ENCODE assay signal across 31 cellular contexts in the genomic region with DNA sequence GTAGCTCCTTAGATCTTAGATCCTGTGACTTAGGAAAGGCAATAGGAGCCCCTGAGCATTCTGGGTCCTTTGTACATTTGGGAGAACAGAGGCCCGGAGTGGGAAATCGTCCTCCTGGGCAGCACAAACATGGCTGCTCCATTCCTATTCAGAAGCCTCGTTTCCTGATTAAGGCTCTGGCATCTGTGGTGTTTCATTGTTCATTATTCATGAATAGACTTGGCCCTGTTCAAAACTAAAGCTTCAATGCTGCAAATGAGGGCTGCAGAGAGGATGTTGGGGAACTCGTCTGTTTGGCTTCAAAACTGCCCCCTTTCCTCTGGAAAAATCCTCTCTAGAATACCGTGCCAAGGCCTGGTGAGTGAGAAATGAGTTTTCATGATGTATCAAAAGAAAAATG. TPM values are rescaled to one million over a fixed set of nuclear protein-coding genes. Genes with fewer than 3 reads are reported as not detected.
"Had no signal": no experiment of that assay in that cellular context is flagged by ENCODE, and none has a peak within 500 bp of the region (broad histone marks: within the 10 kb centered on the region; RNA-seq: fewer than 3 reads in every experiment).

No MANE protein-coding gene starts in this region.

- H3K27ac ChIP-seq: body of pancreas, esophagus muscularis mucosa, sigmoid colon, uterus, VCaP had no signal

- ATAC-seq: activated CD8-positive, alpha-beta memory T cell treated with anti-CD3 and anti-CD28 coated beads, Interleukin-2, amount 10 ng/mL, durations not matched to agents 7 days and 5 days; activated CD8-positive, alpha-beta T cell treated with anti-CD3 and anti-CD28 coated beads for 36 hours; activated naive CD8-positive, alpha-beta T cell treated with anti-CD3 and anti-CD28 coated beads, Interleukin-2, amount 50 U/mL, for 24 hours; body of pancreas; effector memory CD8-positive, alpha-beta T cell; stimulated activated naive B cell treated with anti-CD40 and anti-IgM and Interleukin-4, amounts not matched to agents 10 μg/mL and 1 μg/mL and 100 μg/mL, for 72 hours; T-cell had no signal

- H3K4me2 ChIP-seq: smooth muscle cell had no signal

- H3K9me3 ChIP-seq: body of pancreas, esophagus muscularis mucosa, sigmoid colon, tibial nerve, uterus had no signal

- H3K4me3 Mint-ChIP-seq: activated CD4-positive, alpha-beta T cell treated with anti-CD3 and anti-CD28 coated beads, Interleukin-2, amount 10 ng/mL, durations not matched to agents 7 days and 5 days; activated CD8-positive, alpha-beta memory T cell treated with anti-CD3 and anti-CD28 coated beads, Interleukin-2, amount 10 ng/mL, durations not matched to agents 7 days and 5 days; activated CD8-positive, alpha-beta T cell treated with anti-CD3 and anti-CD28 coated beads for 36 hours; activated naive CD4-positive, alpha-beta T cell treated with anti-CD3 and anti-CD28 coated beads, Interleukin-2, amount 10 ng/mL, durations not matched to agents 7 days and 5 days; activated naive CD8-positive, alpha-beta T cell treated with anti-CD3 and anti-CD28 coated beads, Interleukin-2, amount 50 U/mL, for 24 hours; effector memory CD8-positive, alpha-beta T cell; memory B cell; nephron progenitor cell; stimulated activated naive B cell treated with anti-CD40 and anti-IgM and Interleukin-4, amounts not matched to agents 10 μg/mL and 1 μg/mL and 100 μg/mL, for 72 hours; T-cell; T-helper 2 cell treated with Interferon-gamma antibody and Interleukin-4, amounts not matched to agents 5 μg/mL and 100 μg/mL, for 36 hours had no signal

- H3K36me3 ChIP-seq: esophagus muscularis mucosa, sigmoid colon, tibial nerve, uterus had no signal

- H3K9me3 Mint-ChIP-seq: activated CD4-positive, alpha-beta T cell treated with anti-CD3 and anti-CD28 coated beads, Interleukin-2, amount 10 ng/mL, durations not matched to agents 7 days and 5 days; activated CD8-positive, alpha-beta T cell treated with anti-CD3 and anti-CD28 coated beads for 36 hours; activated naive CD4-positive, alpha-beta T cell treated with anti-CD3 and anti-CD28 coated beads, Interleukin-2, amount 10 ng/mL, durations not matched to agents 7 days and 5 days; activated naive CD8-positive, alpha-beta T cell treated with anti-CD3 and anti-CD28 coated beads, Interleukin-2, amount 50 U/mL, for 24 hours; effector memory CD8-positive, alpha-beta T cell; memory B cell; nephron progenitor cell; stimulated activated naive B cell treated with anti-CD40 and anti-IgM and Interleukin-4, amounts not matched to agents 10 μg/mL and 1 μg/mL and 100 μg/mL, for 72 hours; T-cell; T-helper 2 cell treated with Interferon-gamma antibody and Interleukin-4, amounts not matched to agents 5 μg/mL and 100 μg/mL, for 36 hours had no signal

- H3K27me3 ChIP-seq: body of pancreas, esophagus muscularis mucosa, sigmoid colon, tibial nerve, uterus had no signal

- H3K36me3 Mint-ChIP-seq: activated CD8-positive, alpha-beta memory T cell treated with anti-CD3 and anti-CD28 coated beads, Interleukin-2, amount 10 ng/mL, durations not matched to agents 7 days and 5 days; activated naive CD4-positive, alpha-beta T cell treated with anti-CD3 and anti-CD28 coated beads, Interleukin-2, amount 10 ng/mL, durations not matched to agents 7 days and 5 days; memory B cell; stimulated activated naive B cell treated with anti-CD40 and anti-IgM and Interleukin-4, amounts not matched to agents 10 μg/mL and 1 μg/mL and 100 μg/mL, for 72 hours; T-cell had no signal

- DNase-seq: activated CD4-positive, alpha-beta T cell treated with anti-CD3 and anti-CD28 coated beads, Interleukin-2, amount 10 ng/mL, durations not matched to agents 7 days and 5 days; activated CD4-positive, CD25-positive, alpha-beta regulatory T cell treated with anti-CD3 and anti-CD28 coated beads, Interleukin-2, amount 50 U/mL, for 72 hours; activated CD8-positive, alpha-beta memory T cell treated with anti-CD3 and anti-CD28 coated beads, Interleukin-2, amount 10 ng/mL, durations not matched to agents 7 days and 5 days; activated CD8-positive, alpha-beta T cell treated with anti-CD3 and anti-CD28 coated beads for 36 hours; activated effector memory CD4-positive, alpha-beta T cell treated with anti-CD3 and anti-CD28 coated beads, Interleukin-2, amount 50 U/mL, for 16 hours; activated naive CD4-positive, alpha-beta T cell treated with anti-CD3 and anti-CD28 coated beads, Interleukin-2, amount 10 ng/mL, durations not matched to agents 7 days and 5 days; activated naive CD8-positive, alpha-beta T cell treated with anti-CD3 and anti-CD28 coated beads, Interleukin-2, amount 50 U/mL, for 24 hours; activated T-cell treated with anti-CD3 and anti-CD28 coated beads for 4 hours; body of pancreas; effector memory CD8-positive, alpha-beta T cell; islet precursor cell; nephron progenitor cell; retina; sigmoid colon; stimulated activated CD4-positive, alpha-beta T cell treated with anti-CD3 and anti-CD28 coated beads, Interleukin-15, amount 100 ng/mL, for 24 hours; stimulated activated CD8-positive, alpha-beta memory T cell treated with anti-CD3 and anti-CD28 coated beads, Interleukin-4, amount 100 ng/mL, for 48 hours; stimulated activated naive B cell treated with anti-CD40 and anti-IgM and Interleukin-4, amounts not matched to agents 10 μg/mL and 1 μg/mL and 100 μg/mL, for 72 hours; T-cell; uterus had no signal

- H3K4me3 ChIP-seq: body of pancreas, esophagus muscularis mucosa, sigmoid colon, smooth muscle cell, tibial nerve, uterus had no signal

- H3K27ac Mint-ChIP-seq: activated CD4-positive, alpha-beta T cell treated with anti-CD3 and anti-CD28 coated beads, Interleukin-2, amount 10 ng/mL, durations not matched to agents 7 days and 5 days; activated CD8-positive, alpha-beta memory T cell treated with anti-CD3 and anti-CD28 coated beads, Interleukin-2, amount 10 ng/mL, durations not matched to agents 7 days and 5 days; activated CD8-positive, alpha-beta T cell treated with anti-CD3 and anti-CD28 coated beads for 36 hours; activated naive CD4-positive, alpha-beta T cell treated with anti-CD3 and anti-CD28 coated beads, Interleukin-2, amount 10 ng/mL, durations not matched to agents 7 days and 5 days; activated naive CD8-positive, alpha-beta T cell treated with anti-CD3 and anti-CD28 coated beads, Interleukin-2, amount 50 U/mL, for 24 hours; effector memory CD8-positive, alpha-beta T cell; memory B cell; nephron progenitor cell; stimulated activated naive B cell treated with anti-CD40 and anti-IgM and Interleukin-4, amounts not matched to agents 10 μg/mL and 1 μg/mL and 100 μg/mL, for 72 hours; T-cell; T-helper 2 cell treated with Interferon-gamma antibody and Interleukin-4, amounts not matched to agents 5 μg/mL and 100 μg/mL, for 36 hours had no signal

RNA-seq across cellular contexts. Expression of gene HTRA1, which starts 3.4 kb away (rescaled TPM):
- total RNA-seq: activated CD4-positive, alpha-beta T cell treated with anti-CD3 and anti-CD28 coated beads, Interleukin-2, amount 10 ng/mL, durations not matched to agents 7 days and 5 days; activated CD8-positive, alpha-beta memory T cell treated with anti-CD3 and anti-CD28 coated beads, Interleukin-2, amount 10 ng/mL, durations not matched to agents 7 days and 5 days; activated CD8-positive, alpha-beta T cell treated with anti-CD3 and anti-CD28 coated beads for 36 hours had no signal

RNA-seq across cellular contexts. Expression of gene ARMS2, which starts 3.5 kb away (rescaled TPM):
- total RNA-seq: activated CD4-positive, alpha-beta T cell treated with anti-CD3 and anti-CD28 coated beads, Interleukin-2, amount 10 ng/mL, durations not matched to agents 7 days and 5 days; activated CD8-positive, alpha-beta memory T cell treated with anti-CD3 and anti-CD28 coated beads, Interleukin-2, amount 10 ng/mL, durations not matched to agents 7 days and 5 days; activated CD8-positive, alpha-beta T cell treated with anti-CD3 and anti-CD28 coated beads for 36 hours; body of pancreas; dermis microvascular lymphatic vessel endothelial cell; frontal cortex; mononuclear cell; myocyte; omental fat pad; posterior vena cava; smooth muscle cell; T-cell; tibial nerve; uterus had no signal
- polyA plus RNA-seq: sigmoid colon, smooth muscle cell had no signal
